ENCODE assay signal across 8 cellular contexts in the genomic region with DNA sequence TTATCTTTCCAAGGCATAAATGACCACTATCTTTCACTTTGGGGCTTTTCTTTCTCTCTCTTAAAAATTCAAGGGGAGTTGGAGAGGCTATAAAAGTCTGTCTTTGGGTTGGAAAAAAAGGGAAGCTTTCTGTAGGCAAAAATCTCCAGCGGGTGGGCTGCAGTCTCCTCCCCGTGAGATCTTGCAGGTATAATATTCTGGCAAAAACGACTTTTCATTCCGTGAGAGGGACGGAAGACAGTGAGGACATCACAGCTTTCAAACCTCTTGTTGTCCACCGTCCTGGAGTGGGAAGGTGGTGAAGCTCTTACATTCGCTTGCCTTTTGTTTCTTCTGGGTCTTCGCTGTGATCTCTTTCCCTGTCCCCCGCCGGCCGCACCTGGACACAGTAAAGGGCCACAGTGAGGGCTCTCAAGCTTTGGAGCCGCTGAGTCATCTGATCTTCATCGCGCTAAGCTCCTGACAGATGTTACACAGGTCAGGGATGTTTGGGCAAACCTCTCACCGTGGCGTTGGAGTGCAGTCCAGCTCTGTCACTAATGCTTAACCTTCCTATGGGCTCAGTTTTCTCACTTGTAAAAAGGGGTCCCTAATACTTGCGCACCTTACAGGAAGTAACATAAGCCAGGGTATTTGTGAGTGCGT.
A peak's percentile ranks its signal among the peaks of the same experiment; 100 is the strongest.
DNase-seq lines count a peak whose midpoint lies in the region; ATAC-seq and TF ChIP-seq lines count a peak whose summit lies in the region.

No MANE protein-coding gene starts in this region.

- H3K27ac ChIP-seq in A673 (ENCODE audit: low read depth, low read length, poor library complexity, severe bottlenecking) (no peak overlapping the region), HUES48 (ENCODE audit: low read depth, low read length) (no peak overlapping the region), caudate nucleus (ENCODE audit: low read depth, low read length) (peak overlapping the region; percentile 38), mesendoderm (ENCODE audit: low read depth, low read length) (no peak overlapping the region)

- ATAC-seq in HG02678 (IDR thresholded peaks at IDR 0.05; ENCODE audit: unreplicated experiment): no peak

- H3K4me3 ChIP-seq in A673 (ENCODE audit: low read depth, low read length, poor library complexity, severe bottlenecking) (peak overlapping the region; percentile 40), HUES48 (ENCODE audit: low read depth, low read length) (peak overlapping the region; percentile 65), mesendoderm (ENCODE audit: low read length) (no peak overlapping the region)

- intact Hi-C loops in A673 (cut with micrococcal nuclease; ENCODE audit: unreplicated experiment) (no loop called here), posterior vena cava (cut with DNase I) (no loop called here)

- CTCF ChIA-PET in A673 (lab: Charles Lee): no interaction called here

- no peaks in the 10 kb centered on the region for H3K79me1 ChIP-seq in mesendoderm (ENCODE audit: low read length)

- H3K9me3 ChIP-seq in A673 (ENCODE audit: low read depth, low read length, poor library complexity, severe bottlenecking) (no peaks in the 10 kb centered on the region), HUES48 (ENCODE audit: control insufficient read depth, insufficient read depth, low read length) (no peaks in the 10 kb centered on the region)

- WGBS in mesendoderm (ENCODE audit: extremely low coverage, insufficient coverage, low lambda C conversion rate): no CpG with 5 or more reads among the region's 18 CpGs

- H3K4me1 ChIP-seq in A673 (ENCODE audit: insufficient read depth, low read length, poor library complexity, severe bottlenecking) (no peaks in the 10 kb centered on the region), HUES48 (ENCODE audit: control insufficient read depth, insufficient read depth, low read length) (peaks cover 12% of the 10 kb centered on the region), mesendoderm (ENCODE audit: control insufficient read depth, low read depth, low read length) (no peaks in the 10 kb centered on the region)

- peak overlapping the region; percentile 43 for H3K4me2 ChIP-seq in mesendoderm (ENCODE audit: low read length)

- H2AK5ac ChIP-seq in mesendoderm (ENCODE audit: low read length): no peak overlapping the region

- POLR2A ChIA-PET in A673 (lab: Charles Lee; ENCODE audit: low non-redundant PET): no interaction called here

- H3K56ac ChIP-seq in mesendoderm (ENCODE audit: low read length): peak overlapping the region; percentile 81

- H3K79me2 ChIP-seq in mesendoderm (ENCODE audit: control insufficient read depth, insufficient read depth, low read length): no peaks in the 10 kb centered on the region

- H3K23ac ChIP-seq in mesendoderm (ENCODE audit: low read length): no peak overlapping the region

- no peak overlapping the region for H4K8ac ChIP-seq in mesendoderm (ENCODE audit: low read depth, low read length)

- H3K27me3 ChIP-seq in A673 (replicated peaks; ENCODE audit: insufficient read depth, low read depth, low read length, poor library complexity) (peaks cover 41% of the 10 kb centered on the region), HUES48 (ENCODE audit: control insufficient read depth, insufficient read depth, low read length) (peaks cover 26% of the 10 kb centered on the region), mesendoderm (ENCODE audit: insufficient read depth, low read length, poor library complexity) (no peaks in the 10 kb centered on the region)

- BruUV-seq in A673 (replicated peaks; lab: Mats Ljungman, UMichigan): no TSS peak

- no peak overlapping the region for H2BK15ac ChIP-seq in mesendoderm (replicated peaks; ENCODE audit: low read depth)

- DNase-seq in A673 (ENCODE audit: low spot score): no peak
- DNase-seq in caudate nucleus (lab: John Stamatoyannopoulos, UW): no peak
- peak; percentile 32 for DNase-seq in mesendoderm
- no peak for DNase-seq in posterior vena cava (ENCODE audit: low spot score)
- DNase-seq in NOMO-1 treated with dmso at 0.1 percent for 144 hours (lab: John Stamatoyannopoulos, UW; ENCODE audit: unreplicated experiment): no peak
- DNase-seq in DMS114 treated with DMSO at 0.1 percent for 48 hours (lab: John Stamatoyannopoulos, UW; ENCODE audit: unreplicated experiment): no peak

- no peak overlapping the region for H4K5ac ChIP-seq in mesendoderm (ENCODE audit: low read length)

- H2BK120ac ChIP-seq in mesendoderm (ENCODE audit: low read depth, low read length): no peak overlapping the region

- H3K18ac ChIP-seq in mesendoderm (ENCODE audit: low read length): no peak overlapping the region

- H3K36me3 ChIP-seq in A673 (ENCODE audit: insufficient read depth, low read length, poor library complexity, severe bottlenecking) (no peaks in the 10 kb centered on the region), HUES48 (ENCODE audit: control insufficient read depth, insufficient read depth, low read length) (no peaks in the 10 kb centered on the region), mesendoderm (ENCODE audit: control insufficient read depth, insufficient read depth, low read length) (no peaks in the 10 kb centered on the region)

- no peak overlapping the region for H2BK5ac ChIP-seq in mesendoderm (ENCODE audit: low read length)

- H3K9ac ChIP-seq in HUES48 (ENCODE audit: low read depth, low read length) (0 out of 2 replicates have a peak overlapping the region, but pooled peaks have one; percentile 57), mesendoderm (ENCODE audit: low read length) (peak overlapping the region; percentile 68)

- no peak for TF ChIP-seq CTCF in A673 (conservative IDR thresholded peaks at IDR 0.05; ENCODE audit: low read depth, low read length)

- no peak overlapping the region for H3K4ac ChIP-seq in mesendoderm (ENCODE audit: low read depth, low read length)
